30 cellular contexts compared by ENCODE assay signal in genomic region chr1:17857109-17857499, GRCh38.
DNase-seq lines count a peak whose midpoint lies in the region; ATAC-seq, FAIRE-seq and TF ChIP-seq lines count a peak whose summit lies in the region.
"Had no signal": no experiment of that assay in that cellular context is flagged by ENCODE, and none has a peak within 500 bp of the region (broad histone marks: within the 10 kb centered on the region; RNA-seq: fewer than 3 reads in every experiment).

No MANE protein-coding gene starts in this region.

- TF ChIP-seq POLR2A in HepG2 (IDR thresholded peaks at IDR 0.05; ENCODE audit: insufficient read depth in 1 of 2, low read depth in 2 of 2, low read length in 2 of 2) = no peak

- H3K4me1 ChIP-seq in kidney (ENCODE audit: control insufficient read depth in 1 of 2, insufficient read depth in 1 of 2, low read depth in 1 of 2, low read length in 2 of 2) (no peaks in the 10 kb centered on the region), HepG2 (ENCODE audit: insufficient read depth, low read length) (peaks cover 35% of the 10 kb centered on the region), osteoblast (ENCODE audit: insufficient read depth, low read length) (no peaks in the 10 kb centered on the region)
- H3K4me1 ChIP-seq: A549, Caco-2 had no signal

- CTCF ChIA-PET in HepG2 (lab: Yijun Ruan, JAX; ENCODE audit: low intra/inter-chr PET ratio, low total read pairs) = no interaction called here

- H3K4me3 ChIP-seq in kidney (ENCODE audit: low read length in 2 of 2) (no peak overlapping the region), HepG2 (replicated peaks in 1 of 3; ENCODE audit: insufficient read depth in 1 of 3, low read depth in 2 of 3, low read length in 3 of 3) (no peak overlapping the region), osteoblast (ENCODE audit: insufficient read depth, low read length) (no peak overlapping the region)
- H3K4me3 ChIP-seq: A549; BLaER1; BLaER1 treated with 17β-estradiol and CSF1 and Interleukin-3, amounts not matched to agents 10 nM and 100 nM had no signal

- H3K27ac ChIP-seq in kidney (ENCODE audit: low read depth in 2 of 2, low read length in 2 of 2) (no peak overlapping the region), HepG2 (ENCODE audit: extremely low read length, insufficient read depth, low read length) (no peak overlapping the region), osteoblast (ENCODE audit: low read depth, low read length) (no peak overlapping the region)
- H3K27ac ChIP-seq: 22Rv1; A549; BLaER1; BLaER1 treated with 17β-estradiol and CSF1 and Interleukin-3, amounts not matched to agents 10 nM and 100 nM; C4-2B had no signal

- H3K4me2 ChIP-seq in HepG2 (ENCODE audit: low read depth, low read length) (peak overlapping the region; percentile 33), osteoblast (ENCODE audit: insufficient read depth, low read length) (no peak overlapping the region)
- H3K4me2 ChIP-seq: A549; BLaER1; BLaER1 treated with 17β-estradiol and CSF1 and Interleukin-3, amounts not matched to agents 10 nM and 100 nM had no signal

- POLR2A ChIA-PET in HepG2 (lab: Yijun Ruan, JAX) = no interaction called here

- no peak overlapping the region for H3K9ac ChIP-seq in kidney (ENCODE audit: low read length in 2 of 2)
- H3K9ac ChIP-seq in HepG2 (ENCODE audit: insufficient read depth, low read depth, low read length) = no peak overlapping the region
- H3K9ac ChIP-seq: BLaER1; BLaER1 treated with 17β-estradiol and CSF1 and Interleukin-3, amounts not matched to agents 10 nM and 100 nM had no signal

- H3K36me3 ChIP-seq in kidney (ENCODE audit: control insufficient read depth in 1 of 2, insufficient read depth in 2 of 2, low read length in 2 of 2) = no peaks in the 10 kb centered on the region
- H3K36me3 ChIP-seq in HepG2 (replicated peaks in 1 of 2; ENCODE audit: control insufficient read depth in 1 of 2, insufficient read depth in 2 of 2, low read length in 2 of 2) = no peaks in the 10 kb centered on the region
- no peaks in the 10 kb centered on the region for H3K36me3 ChIP-seq in osteoblast (ENCODE audit: insufficient read depth, low read length)
- H3K36me3 ChIP-seq: BE2C; BLaER1; BLaER1 treated with 17β-estradiol and CSF1 and Interleukin-3, amounts not matched to agents 10 nM and 100 nM had no signal

- FAIRE-seq in kidney (lab: Jason Lieb, UNC) (no peak), HepG2 (lab: Jason Lieb, UNC) (peak; percentile 72)
- FAIRE-seq: A204.1, A549, D721Med had no signal

- TF ChIP-seq CTCF in kidney (IDR thresholded peaks at IDR 0.05; ENCODE audit: borderline replicate concordance, extremely low read depth, insufficient read depth) (no peak), HepG2 (CRISPR knock-in tag; IDR thresholded peaks at IDR 0.05) (no peak), osteoblast (IDR thresholded peaks at IDR 0.05; ENCODE audit: extremely low read depth, low read depth, low read length) (no peak)

- TF ChIP-seq EP300 in HepG2 (IDR thresholded peaks at IDR 0.05; ENCODE audit: low read depth in 2 of 2, low read length in 2 of 2) = no peak
- TF ChIP-seq EP300 in HepG2 (CRISPR knock-in tag; IDR thresholded peaks at IDR 0.05; ENCODE audit: borderline replicate concordance) = no peak

- intact Hi-C loops in kidney (cut with DNase I) = no loop called here
- intact Hi-C loops in HepG2 (cut with micrococcal nuclease; ENCODE audit: unreplicated experiment) = loop anchor here (2.0 kb wide), 1 partner anchor 34 kb away; no protein-coding TSS in a partner anchor

- BruUV-seq in HepG2 (replicated peaks; lab: Mats Ljungman, UMichigan) = no TSS peak

- H3K79me2 ChIP-seq in HepG2 (ENCODE audit: insufficient read depth, low read length) (no peaks in the 10 kb centered on the region), osteoblast (ENCODE audit: insufficient read depth, low read length) (no peaks in the 10 kb centered on the region)

- H2AFZ ChIP-seq in HepG2 (ENCODE audit: low read length) (no peak overlapping the region), osteoblast (ENCODE audit: low read length) (no peak overlapping the region)

- H3K9me3 ChIP-seq in kidney (ENCODE audit: control insufficient read depth in 1 of 2, low read length in 2 of 2) (no peaks in the 10 kb centered on the region), HepG2 (ENCODE audit: low read length) (no peaks in the 10 kb centered on the region), osteoblast (ENCODE audit: low read depth, low read length) (no peaks in the 10 kb centered on the region)
- H3K9me3 ChIP-seq: A549; BE2C; BLaER1; BLaER1 treated with 17β-estradiol and CSF1 and Interleukin-3, amounts not matched to agents 10 nM and 100 nM; Caco-2 had no signal

- TF ChIP-seq RAD21 in HepG2 (CRISPR knock-in tag; IDR thresholded peaks at IDR 0.05) = no peak

- in situ Hi-C loops in HepG2 (cut with HindIII; ENCODE audit: extremely low pct_ligation_motif_present, low pct_unique_long_range_greater_than_20kb) = no loop called here

- peak; percentile 10 for DNase-seq in kidney
- DNase-seq in HepG2 (ENCODE audit: low spot score) = peak; percentile 30
- peak; percentile 9 for DNase-seq in osteoblast (ENCODE audit: insufficient read length, low spot score, missing footprints)
- DNase-seq in activated effector memory CD4-positive, alpha-beta T cell treated with anti-CD3 and anti-CD28 coated beads, Interleukin-2, amount 50 U/mL, for 16 hours = no peak
- no peak for DNase-seq in EL
- no peak for DNase-seq in NCI-H2081 (lab: John Stamatoyannopoulos, UW)
- DNase-seq: 8988T; ACHN; AML-193; BE2C; C1 segment of cervical spinal cord; Caco-2; Calu3; CD4-positive, alpha-beta memory T cell; CD4-positive, alpha-beta T cell; CD4-positive, CD25-positive, alpha-beta regulatory T cell; CD8-positive, alpha-beta memory T cell; CD8-positive, alpha-beta T cell; COR-L47; DMS 273 treated with DMSO at 0.1 percent for 48 hours; DMS53; DMS79; DND-41 had no signal

- ATAC-seq in HepG2 = peak; percentile 82
- ATAC-seq: A549; CD8-positive, alpha-beta T cell had no signal

- H3K27me3 ChIP-seq in HepG2 (ENCODE audit: control insufficient read depth in 1 of 2, insufficient read depth in 2 of 2, low read length in 2 of 2) (peaks cover 0 to 16% of the 10 kb centered on the region in 2 experiments; a peak in 4 of 5 replicates), osteoblast (ENCODE audit: insufficient read depth, low read length) (no peaks in the 10 kb centered on the region)
- H3K27me3 ChIP-seq: BE2C; BLaER1; BLaER1 treated with 17β-estradiol and CSF1 and Interleukin-3, amounts not matched to agents 10 nM and 100 nM had no signal

- no peaks in the 10 kb centered on the region for H4K20me1 ChIP-seq in HepG2 (ENCODE audit: insufficient read depth, low read length)
- H4K20me1 ChIP-seq in osteoblast (ENCODE audit: insufficient read depth, low read length) = no peaks in the 10 kb centered on the region
- H4K20me1 ChIP-seq: BLaER1; BLaER1 treated with 17β-estradiol and CSF1 and Interleukin-3, amounts not matched to agents 10 nM and 100 nM had no signal

- WGBS in HepG2 (ENCODE audit: low lambda C conversion rate) = 8% methylated on average over 4 of the region's 4 CpGs

TF ChIP-seq in HepG2, 621 proteins besides CTCF, POLR2A, EP300 and RAD21 (continues in another document):
- TF ChIP-seq ZNF143 (CRISPR knock-in tag; IDR thresholded peaks at IDR 0.05) = peak; percentile 28; the same call in 1 of the 2 replicates
- TF ChIP-seq ZBTB39 (CRISPR knock-in tag; IDR thresholded peaks at IDR 0.05) = peak; percentile 95
- peak; percentile 72 for TF ChIP-seq ZFP36 (IDR thresholded peaks at IDR 0.05; ENCODE audit: borderline replicate concordance, low read depth, low read length, partially characterized antibody)
- TF ChIP-seq ZNF550 (CRISPR knock-in tag; IDR thresholded peaks at IDR 0.05; ENCODE audit: borderline replicate concordance) = no peak
- no peak for TF ChIP-seq ETS1 (CRISPR knock-in tag; IDR thresholded peaks at IDR 0.05)

Comparison
In these comparisons a context has a peak if more than half of its experiments do, and no peak if none do; other contexts are left out.
1. DNase-seq: peak in kidney (single experiment), HepG2 (single experiment) and osteoblast (single experiment); none in activated effector memory CD4-positive, alpha-beta T cell treated with anti-CD3 and anti-CD28 coated beads, Interleukin-2, amount 50 U/mL, for 16 hours (single experiment), EL (single experiment) and NCI-H2081 (0 of 2).